Comparison of ENCODE assay signal across 12 cellular contexts in genomic region chr9:84136119-84136868, GRCh38.
A peak's percentile ranks its signal among the peaks of the same experiment; 100 is the strongest.
DNase-seq lines count a peak whose midpoint lies in the region; ATAC-seq, FAIRE-seq and TF ChIP-seq lines count a peak whose summit lies in the region.
"Had no signal": no experiment of that assay in that cellular context is flagged by ENCODE, and none has a peak within 500 bp of the region (broad histone marks: within the 10 kb centered on the region; RNA-seq: fewer than 3 reads in every experiment).

No MANE protein-coding gene starts in this region.

- in situ Hi-C loops in G401 (cut with HindIII; ENCODE audit: low sequenced_read_pairs), result no loop called here

- DNase-seq in COLO668 (lab: John Stamatoyannopoulos, UW; ENCODE audit: unreplicated experiment) (peak; percentile 52), LHCN-M2 (ENCODE audit: low read depth) (peak; percentile 77), SHP77 treated with DMSO at 0.1 percent for 48 hours (lab: John Stamatoyannopoulos, UW) (peak; percentile 9), iris pigment epithelial cell (ENCODE audit: low read depth) (peak; percentile 39), D721Med (ENCODE audit: insufficient read length, low spot score) (no peak), G401 (ENCODE audit: low spot score) (no peak)
- DNase-seq: activated T-cell treated with anti-CD3 and anti-CD28 coated beads for 4 hours; central memory CD4-positive, alpha-beta T cell; stimulated activated CD8-positive, alpha-beta memory T cell treated with anti-CD3 and anti-CD28 coated beads, Interleukin-4, amount 100 ng/mL, for 48 hours had no signal

- no peak for FAIRE-seq in D721Med (lab: Jason Lieb, UNC)

- no peak for TF ChIP-seq CTCF in D721Med (IDR thresholded peaks at IDR 0.05; ENCODE audit: insufficient read depth, missing control alignments)

- ATAC-seq in HG02981 (IDR thresholded peaks at IDR 0.05; ENCODE audit: unreplicated experiment) (no peak), HG03457 (IDR thresholded peaks at IDR 0.05; ENCODE audit: unreplicated experiment) (no peak)
- ATAC-seq: HCT116 had no signal

Comparison
In these comparisons a context has a peak if more than half of its experiments do, and no peak if none do; other contexts are left out.
1. DNase-seq: peak in COLO668 (single experiment), LHCN-M2 (single experiment), SHP77 treated with DMSO at 0.1 percent for 48 hours (single experiment) and iris pigment epithelial cell (single experiment); none in D721Med (single experiment) and G401 (single experiment).